ENCODE assay signal across 20 cellular contexts in genomic region chr1:6168947-6169586, GRCh38.
"Had no signal": no experiment of that assay in that cellular context is flagged by ENCODE, and none has a peak within 500 bp of the region (broad histone marks: within the 10 kb centered on the region; RNA-seq: fewer than 3 reads in every experiment).

No MANE protein-coding gene starts in this region.

- H3K27ac ChIP-seq: PC-9 had no signal

- H3K4me3 ChIP-seq: PC-9 had no signal

- H2AFZ ChIP-seq: PC-9 had no signal

- DNase-seq: activated CD4-positive, alpha-beta T cell treated with anti-CD3 and anti-CD28 coated beads for 48 hours; activated CD4-positive, alpha-beta T cell treated with anti-CD3 and anti-CD28 coated beads, Interleukin-2, amount 50 U/mL, for 4 hours; activated CD4-positive, CD25-positive, alpha-beta regulatory T cell treated with anti-CD3 and anti-CD28 coated beads, Interleukin-2, amount 50 U/mL, for 72 hours; activated CD8-positive, alpha-beta memory T cell treated with anti-CD3 and anti-CD28 coated beads, Interleukin-2, amount 50 U/mL, for 48 hours; activated CD8-positive, alpha-beta T cell treated with anti-CD3 and anti-CD28 coated beads, Interleukin-2, amount 10 ng/mL, durations not matched to agents 7 days and 5 days; activated naive CD4-positive, alpha-beta T cell treated with anti-CD3 and anti-CD28 coated beads, Interleukin-2, amount 50 U/mL, for 16 hours; activated naive CD8-positive, alpha-beta T cell treated with anti-CD3 and anti-CD28 coated beads, Interleukin-2, amount 10 ng/mL, durations not matched to agents 7 days and 5 days; activated T-cell treated with anti-CD3 and anti-CD28 coated beads, Interleukin-2, amount 50 U/mL, for 1 hour; KG1; MV-4-11; NCI-H1092 treated with DMSO at 0.1 percent for 48 hours; NCI-H1417 treated with DMSO at 0.1 percent for 48 hours; NCI-H187; NCI-H2081; NCI-H510A treated with DMSO at 0.1 percent for 48 hours; NCI-H69; PC-9; SHP77 treated with DMSO at 0.1 percent for 48 hours had no signal

- FAIRE-seq: astrocyte had no signal

- H3K4me2 ChIP-seq: PC-9 had no signal

- ATAC-seq: activated CD8-positive, alpha-beta T cell treated with anti-CD3 and anti-CD28 coated beads, Interleukin-2, amount 10 ng/mL, durations not matched to agents 7 days and 5 days; WTC11 had no signal
